Comparison of ENCODE assay signal across 18 cellular contexts in the genomic region with DNA sequence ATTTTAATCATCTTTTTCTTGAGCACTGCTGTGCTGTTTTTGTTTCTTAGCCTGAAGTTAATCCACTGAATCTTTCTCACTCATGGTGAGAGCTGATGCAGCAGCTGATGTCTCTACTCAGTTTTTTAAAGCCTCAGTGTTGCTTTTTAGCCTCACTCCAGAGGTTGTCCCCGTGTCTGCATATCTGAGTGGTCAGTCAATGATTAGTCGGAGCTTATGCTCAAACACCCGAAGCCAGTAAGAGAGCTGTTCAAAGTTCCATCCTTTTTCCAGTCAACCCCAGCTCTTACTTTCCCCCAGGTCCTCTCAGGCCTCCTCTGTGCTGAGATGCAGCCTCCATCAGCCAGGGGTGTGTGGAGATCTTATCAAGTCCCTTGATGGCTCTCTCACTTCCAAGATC.
DNase-seq lines count a peak whose midpoint lies in the region; ATAC-seq and TF ChIP-seq lines count a peak whose summit lies in the region.
"Had no signal": no experiment of that assay in that cellular context is flagged by ENCODE, and none has a peak within 500 bp of the region (broad histone marks: within the 10 kb centered on the region; RNA-seq: fewer than 3 reads in every experiment).

No MANE protein-coding gene starts in this region.

- H3K36me3 ChIP-seq in kidney epithelial cell (ENCODE audit: control insufficient read depth, insufficient read depth, low read length) (no peaks in the 10 kb centered on the region), H7 (replicated peaks; ENCODE audit: control insufficient read depth, insufficient read depth, low read length) (no peaks in the 10 kb centered on the region)

- no peaks in the 10 kb centered on the region for H3K27me3 ChIP-seq in kidney epithelial cell (ENCODE audit: control insufficient read depth, insufficient read depth, low read length)
- H3K27me3 ChIP-seq in H7 (ENCODE audit: control insufficient read depth, insufficient read depth, low read length) = no peaks in the 10 kb centered on the region
- H3K27me3 ChIP-seq: SJCRH30 had no signal

- no peak for ATAC-seq in GM21619 (IDR thresholded peaks at IDR 0.05; ENCODE audit: unreplicated experiment)
- ATAC-seq: HCT116 had no signal

- peak; percentile 2 for DNase-seq in ELR (ENCODE audit: low read depth)
- peak; percentile 19 for DNase-seq in kidney epithelial cell (ENCODE audit: low read depth)
- DNase-seq in renal cortical epithelial cell (ENCODE audit: low read depth) = peak; percentile 67
- DNase-seq in H7 = no peak
- DNase-seq in SKM-1 treated with dmso at 0.1 percent for 144 hours (lab: John Stamatoyannopoulos, UW; ENCODE audit: unreplicated experiment) = no peak
- no peak for DNase-seq in GM19238 (ENCODE audit: insufficient read length, low spot score)
- DNase-seq: CD8-positive, alpha-beta memory T cell; EL; NCI-H1048; NCI-H146; NCI-H2081 treated with DMSO at 0.1 percent for 48 hours; NCI-H526; NK-92 treated with Interleukin-12 subunit alpha and Interleukin-12 subunit beta, amount 100 ng/mL, for 24 hours; SJCRH30 had no signal

- TF ChIP-seq CTCF in VCaP (conservative IDR thresholded peaks at IDR 0.05) (no peak), kidney epithelial cell (IDR thresholded peaks at IDR 0.05; ENCODE audit: insufficient read depth, low read length, poor library complexity, severe bottlenecking) (no peak)

- H3K27ac ChIP-seq in VCaP = peak overlapping the region; percentile 40; the same call in 1 of the 2 replicates
- H3K27ac ChIP-seq: RWPE1, SJCRH30 had no signal

- H3K4me3 ChIP-seq in kidney epithelial cell (ENCODE audit: low read depth, low read length) (no peak overlapping the region), H7 (ENCODE audit: insufficient read depth, low read depth, low read length) (no peak overlapping the region)
- H3K4me3 ChIP-seq: SJCRH30 had no signal

Comparison
In these comparisons a context has a peak if more than half of its experiments do, and no peak if none do; other contexts are left out.
1. DNase-seq: peak in ELR (single experiment), kidney epithelial cell (single experiment) and renal cortical epithelial cell (single experiment); none in H7 (single experiment), SKM-1 treated with dmso at 0.1 percent for 144 hours (single experiment) and GM19238 (single experiment).